22 cellular contexts compared by ENCODE assay signal in genomic region chr10:77158666-77159065, GRCh38.
DNase-seq lines count a peak whose midpoint lies in the region; ATAC-seq, FAIRE-seq and TF ChIP-seq lines count a peak whose summit lies in the region.
"Had no signal": no experiment of that assay in that cellular context is flagged by ENCODE, and none has a peak within 500 bp of the region (broad histone marks: within the 10 kb centered on the region; RNA-seq: fewer than 3 reads in every experiment).

No MANE protein-coding gene starts in this region.

- H2BK12ac ChIP-seq in mesenchymal stem cell (ENCODE audit: low read length in 2 of 2) = no peak overlapping the region
- no peak overlapping the region for H2BK12ac ChIP-seq in trophoblast cell (ENCODE audit: low read length)

- H3K27me3 ChIP-seq in colonic mucosa (no peaks in the 10 kb centered on the region), mesenchymal stem cell (ENCODE audit: control insufficient read depth in 1 of 2, insufficient read depth in 1 of 2, low read length in 2 of 2) (no peaks in the 10 kb centered on the region), trophoblast cell (ENCODE audit: insufficient read depth, low read length) (no peaks in the 10 kb centered on the region)
- H3K27me3 ChIP-seq: MG63 had no signal

- H3K4me1 ChIP-seq in colonic mucosa (peaks cover 20% of the 10 kb centered on the region), mesenchymal stem cell (ENCODE audit: control insufficient read depth, insufficient read depth, low read depth, low read length) (peaks cover 12% of the 10 kb centered on the region), trophoblast cell (ENCODE audit: control insufficient read depth in 1 of 2, insufficient read depth in 2 of 2, low read length in 2 of 2) (peaks cover 14 to 21% of the 10 kb centered on the region in 2 experiments)

- no peak for TF ChIP-seq CTCF in colonic mucosa (IDR thresholded peaks at IDR 0.05)

- no peak for DNase-seq in HTR-8/SVneo (ENCODE audit: insufficient read length, low spot score)
- DNase-seq in colonic mucosa = peak; percentile 48
- no peak for DNase-seq in mesenchymal stem cell
- DNase-seq in trophoblast cell = no peak
- DNase-seq: 8988T; AML-193; C1 segment of cervical spinal cord; CD8-positive, alpha-beta memory T cell; MG63; NCI-H1417; NCI-H187; NCI-H69 had no signal

- peak overlapping the region in 1 of 2 donors; percentile 41 for H3K9ac ChIP-seq in colonic mucosa (ENCODE audit: low read depth in 2 of 2, low read length in 2 of 2)
- H3K9ac ChIP-seq in mesenchymal stem cell (ENCODE audit: low read length) = no peak overlapping the region
- no peak overlapping the region for H3K9ac ChIP-seq in trophoblast cell (ENCODE audit: low read length)

- intact Hi-C loops in colonic mucosa (cut with DNase I) = no loop called here

- 79% methylated on average over 1 of the region's 3 CpGs for WGBS in mesenchymal stem cell
- no CpG with 5 or more reads among the region's 3 CpGs for WGBS in trophoblast cell (ENCODE audit: extremely low coverage, insufficient coverage, insufficient read length)

- no peak overlapping the region for H3K23ac ChIP-seq in mesenchymal stem cell (ENCODE audit: low read length in 2 of 2)
- no peak overlapping the region for H3K23ac ChIP-seq in trophoblast cell (ENCODE audit: low read length)

- H2BK120ac ChIP-seq in mesenchymal stem cell (ENCODE audit: low read depth, low read length) = peak overlapping the region; percentile 45
- no peak overlapping the region for H2BK120ac ChIP-seq in trophoblast cell (ENCODE audit: insufficient read depth, low read length, poor library complexity)

- no peaks in the 10 kb centered on the region for H3K79me2 ChIP-seq in trophoblast cell (ENCODE audit: control insufficient read depth, insufficient read depth, low read length, poor library complexity)

- H2BK5ac ChIP-seq in mesenchymal stem cell (ENCODE audit: low read depth, low read length, poor library complexity, severe bottlenecking) (no peak overlapping the region), trophoblast cell (ENCODE audit: low read depth, low read length, poor library complexity) (no peak overlapping the region)

- H3K18ac ChIP-seq in mesenchymal stem cell (ENCODE audit: low read depth in 1 of 2, low read length in 2 of 2) (peak overlapping the region; percentile 18 to 56), trophoblast cell (ENCODE audit: low read length) (no peak overlapping the region)

- peak; percentile 33 for FAIRE-seq in HTR-8/SVneo (lab: Jason Lieb, UNC)
- FAIRE-seq: G401.6, GM12892, H1, K562 had no signal

- H3K14ac ChIP-seq in mesenchymal stem cell (ENCODE audit: low read length in 2 of 2) (no peak overlapping the region), trophoblast cell (ENCODE audit: low read length) (no peak overlapping the region)

- H2AK5ac ChIP-seq in mesenchymal stem cell (ENCODE audit: low read length, severe bottlenecking) = no peak overlapping the region
- H2AK5ac ChIP-seq in trophoblast cell (ENCODE audit: low read length) = no peak overlapping the region

- H3K36me3 ChIP-seq in colonic mucosa (no peaks in the 10 kb centered on the region), mesenchymal stem cell (ENCODE audit: control insufficient read depth in 1 of 2, insufficient read depth in 2 of 2, low read depth in 1 of 2, low read length in 2 of 2) (no peaks in the 10 kb centered on the region), trophoblast cell (ENCODE audit: control insufficient read depth in 1 of 2, insufficient read depth in 2 of 2, low read length in 2 of 2) (peaks cover 2 to 4% of the 10 kb centered on the region in 2 experiments)

- H3K4ac ChIP-seq in mesenchymal stem cell (ENCODE audit: low read depth in 1 of 2, low read length in 2 of 2) (no peak overlapping the region), trophoblast cell (ENCODE audit: low read depth, low read length) (no peak overlapping the region)

- H4K91ac ChIP-seq in mesenchymal stem cell (ENCODE audit: low read length) (no peak overlapping the region), trophoblast cell (ENCODE audit: low read depth, low read length) (peak overlapping the region; percentile 51)

- H2AFZ ChIP-seq in mesenchymal stem cell (ENCODE audit: low read depth, low read length) (no peak overlapping the region), trophoblast cell (ENCODE audit: insufficient read depth, low read length, poor library complexity) (no peak overlapping the region)
- H2AFZ ChIP-seq: PC-9 had no signal

- H4K8ac ChIP-seq in mesenchymal stem cell (ENCODE audit: low read length) (no peak overlapping the region), trophoblast cell (ENCODE audit: low read depth, low read length) (no peak overlapping the region)

- H3K4me3 ChIP-seq in colonic mucosa (no peak overlapping the region), mesenchymal stem cell (ENCODE audit: insufficient read depth in 1 of 2, low read depth in 1 of 2, low read length in 2 of 2) (no peak overlapping the region), trophoblast cell (ENCODE audit: low read depth, low read length) (no peak overlapping the region)
- H3K4me3 ChIP-seq: K562, MG63, PC-9 had no signal

- no peak overlapping the region for H4K12ac ChIP-seq in trophoblast cell (ENCODE audit: low read depth, low read length)

- H3K79me1 ChIP-seq in mesenchymal stem cell (replicated peaks; ENCODE audit: low read length, poor library complexity, severe bottlenecking) (peaks cover 2% of the 10 kb centered on the region), trophoblast cell (ENCODE audit: low read length) (peaks cover 11% of the 10 kb centered on the region)

- peak overlapping the region; percentile 76 for H3K27ac ChIP-seq in colonic mucosa
- no peak overlapping the region for H3K27ac ChIP-seq in mesenchymal stem cell (ENCODE audit: low read length, poor library complexity, severe bottlenecking)
- no peak overlapping the region for H3K27ac ChIP-seq in trophoblast cell (ENCODE audit: low read depth, low read length)
- H3K27ac ChIP-seq: PC-9 had no signal

- H3K4me2 ChIP-seq in mesenchymal stem cell (ENCODE audit: low read length, poor library complexity, severe bottlenecking) (no peak overlapping the region), trophoblast cell (ENCODE audit: low read length) (no peak overlapping the region)
- H3K4me2 ChIP-seq: PC-9 had no signal

- H3K9me3 ChIP-seq in colonic mucosa (no peaks in the 10 kb centered on the region), mesenchymal stem cell (ENCODE audit: control insufficient read depth, low read length) (no peaks in the 10 kb centered on the region), trophoblast cell (ENCODE audit: insufficient read depth, low read depth, low read length) (no peaks in the 10 kb centered on the region)

- H2BK15ac ChIP-seq in mesenchymal stem cell (ENCODE audit: low read depth, poor library complexity, severe bottlenecking) = no peak overlapping the region

- ATAC-seq in GM18511 (IDR thresholded peaks at IDR 0.05; ENCODE audit: unreplicated experiment) = no peak
- ATAC-seq in HG02759 (IDR thresholded peaks at IDR 0.05; ENCODE audit: unreplicated experiment) = no peak
- ATAC-seq in HG03460 (IDR thresholded peaks at IDR 0.05; ENCODE audit: unreplicated experiment) = no peak
- ATAC-seq: HCT116, K562, SK-N-SH treated with all-trans-retinoic acid at 6 μM for 48 hours had no signal
